In the genomic region with DNA sequence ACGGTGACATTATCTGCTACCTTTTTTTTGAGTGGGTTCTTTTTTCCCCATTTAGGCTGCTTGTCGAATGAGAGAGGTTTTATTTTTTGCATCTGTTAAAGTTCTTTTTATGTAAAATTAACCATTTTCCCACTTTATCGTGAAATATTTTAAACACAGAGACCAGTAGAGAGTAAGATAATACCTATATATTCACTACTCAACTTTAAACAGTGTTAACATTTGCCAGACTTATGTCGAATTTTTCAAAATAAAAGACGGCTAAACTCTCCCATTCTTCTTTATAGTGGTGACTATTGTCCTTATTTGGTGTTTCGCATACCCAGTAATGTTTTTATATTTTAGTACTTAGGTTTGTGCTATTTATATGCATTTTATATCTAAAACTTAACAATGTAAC, we compare ENCODE assay signal across 8 cellular contexts. TPM values are rescaled to one million over a fixed set of nuclear protein-coding genes. Genes with fewer than 3 reads are reported as not detected.
DNase-seq lines count a peak whose midpoint lies in the region; ATAC-seq, FAIRE-seq and TF ChIP-seq lines count a peak whose summit lies in the region.

No MANE protein-coding gene starts in this region.

- peak overlapping the region; percentile 98 for H3K4me3 Mint-ChIP-seq in GM23338

- peaks cover 14% of the 10 kb centered on the region for H3K4me1 ChIP-seq in GM23338 (ENCODE audit: insufficient read depth)
- H3K4me1 ChIP-seq in skeletal muscle satellite cell (ENCODE audit: control insufficient read depth, insufficient read depth, low read length), result peaks cover 5% of the 10 kb centered on the region

- H3K36me3 Mint-ChIP-seq in GM23338 (ENCODE audit: low read depth), result peaks cover 17% of the 10 kb centered on the region; the same call in 2 of the 3 replicates

- peak overlapping the region; percentile 90 for H3K9ac ChIP-seq in skeletal muscle satellite cell (ENCODE audit: low read depth, low read length)

- ATAC-seq in GM23338, result no peak
- ATAC-seq in GM18909 (IDR thresholded peaks at IDR 0.05; ENCODE audit: poor library complexity, unreplicated experiment), result no peak

- 0 out of 2 replicates have a peak, but pooled peaks cover 3% of the 10 kb centered on the region for H4K20me1 ChIP-seq in GM23338 (replicated peaks; ENCODE audit: insufficient read depth)

- no peaks in the 10 kb centered on the region for H3K36me3 ChIP-seq in GM23338 (ENCODE audit: insufficient read depth)
- H3K36me3 ChIP-seq in skeletal muscle satellite cell (ENCODE audit: insufficient read depth, low read length), result peaks cover 11% of the 10 kb centered on the region

- H3K9me3 Mint-ChIP-seq in GM23338, result no peaks in the 10 kb centered on the region

- H3K4me3 ChIP-seq in GM23338 (peak overlapping the region; percentile 57), fibroblast of villous mesenchyme (ENCODE audit: low read depth, low read length) (peak overlapping the region; percentile 84), skeletal muscle satellite cell (ENCODE audit: low read length) (peak overlapping the region; percentile 90)

- H3K27ac Mint-ChIP-seq in GM23338, result no peak overlapping the region

- DNase-seq in GM23338 (ENCODE audit: low spot score) (no peak), fibroblast of villous mesenchyme (ENCODE audit: low read depth) (no peak), NCI-H345 (lab: John Stamatoyannopoulos, UW) (no peak), NCI-H446 treated with DMSO at 0.1 percent for 48 hours (lab: John Stamatoyannopoulos, UW) (no peak), islet precursor cell (no peak)

- no peaks in the 10 kb centered on the region for H3F3A ChIP-seq in GM23338 (replicated peaks; ENCODE audit: low read depth)

- H3K9me2 ChIP-seq in GM23338 (ENCODE audit: insufficient read depth), result no peaks in the 10 kb centered on the region

- peak; percentile 3 for FAIRE-seq in TTC549 (lab: Jason Lieb, UNC)

- H3K9me3 ChIP-seq in skeletal muscle satellite cell (replicated peaks; ENCODE audit: low read length), result no peaks in the 10 kb centered on the region

- TF ChIP-seq CTCF in GM23338 (conservative IDR thresholded peaks at IDR 0.05; ENCODE audit: low read depth in 2 of 2) (no peak), fibroblast of villous mesenchyme (IDR thresholded peaks at IDR 0.05; ENCODE audit: insufficient read depth, low read depth, low read length) (no peak)

- H3K27me3 Mint-ChIP-seq in GM23338 (ENCODE audit: insufficient read depth, low read depth, poor library complexity), result peaks cover 4% of the 10 kb centered on the region

- H3K27ac ChIP-seq in GM23338 (ENCODE audit: low read depth), result 0 out of 2 replicates have a peak overlapping the region, but pooled peaks have one; percentile 98

- peaks cover 14% of the 10 kb centered on the region for H3K4me1 Mint-ChIP-seq in GM23338

- H3K4me2 ChIP-seq in GM23338 (peak overlapping the region; percentile 85), skeletal muscle satellite cell (ENCODE audit: low read length) (peak overlapping the region; percentile 84)

- H3K79me2 ChIP-seq in GM23338 (replicated peaks; ENCODE audit: insufficient read depth), result peaks cover 50% of the 10 kb centered on the region

- H3K27me3 ChIP-seq in GM23338 (ENCODE audit: insufficient read depth) (no peaks in the 10 kb centered on the region), skeletal muscle satellite cell (ENCODE audit: control insufficient read depth, insufficient read depth, low read length) (no peaks in the 10 kb centered on the region)

- no peak overlapping the region for H2AFZ ChIP-seq in GM23338

TF ChIP-seq in GM23338, 12 proteins besides CTCF, POLR2A, EP300 and RAD21 (continues in another document):
- TF ChIP-seq REST (IDR thresholded peaks at IDR 0.05; ENCODE audit: unreplicated experiment) (no peak), EZH2phosphoT487 (IDR thresholded peaks at IDR 0.05; ENCODE audit: unreplicated experiment) (no peak), STAT1 (IDR thresholded peaks at IDR 0.05; ENCODE audit: unreplicated experiment) (no peak), ZNF331 (CRISPR knock-in tag; IDR thresholded peaks at IDR 0.05; ENCODE audit: low read depth) (no peak), NANOG (IDR thresholded peaks at IDR 0.05; ENCODE audit: borderline replicate concordance) (no peak), CREB1 (CRISPR knock-in tag; IDR thresholded peaks at IDR 0.05; ENCODE audit: low read depth) (no peak), ETS1 (IDR thresholded peaks at IDR 0.05) (no peak), JUNB (IDR thresholded peaks at IDR 0.05; ENCODE audit: unreplicated experiment) (no peak), EZH2 (IDR thresholded peaks at IDR 0.05; ENCODE audit: low read depth, unreplicated experiment) (no peak), ZNF114 (CRISPR knock-in tag; IDR thresholded peaks at IDR 0.05) (no peak)

RNA-seq across cellular contexts. Expression of gene PUS10, which starts 0.7 kb away (rescaled TPM):
- 2.5 and 3.5 TPM in 2 replicates for total RNA-seq in GM23338 (2014; rRNA removed; shearing (Covaris generic))
- 1.7 and 2.2 TPM in 2 replicates for polyA plus RNA-seq in GM23338 (2016; fragmentation: Nextera tagmentation; extraction: Ambion mirVana)
- total RNA-seq in fibroblast of villous mesenchyme, result 4.2 and 7.8 TPM in 2 replicates
- total RNA-seq in skeletal muscle satellite cell (2012; rRNA removed), result 5.9 and 6.3 TPM in 2 replicates

RNA-seq across cellular contexts. Expression of gene PEX13, which starts 1.3 kb away (rescaled TPM):
- 29.2 and 35.1 TPM in 2 replicates for total RNA-seq in GM23338 (2014; rRNA removed; shearing (Covaris generic))
- polyA plus RNA-seq in GM23338 (2016; fragmentation: Nextera tagmentation; extraction: Ambion mirVana), result 15.8 and 16.9 TPM in 2 replicates
- total RNA-seq in fibroblast of villous mesenchyme, result 28.7 and 42.3 TPM in 2 replicates
- 21.6 and 25.9 TPM in 2 replicates for total RNA-seq in skeletal muscle satellite cell (2012; rRNA removed)

RNA-seq across cellular contexts. Expression of gene SANBR, which starts 46.9 kb away (rescaled TPM):
- 10.8 TPM in 2 replicates for total RNA-seq in GM23338 (2014; rRNA removed; shearing (Covaris generic))
- 5.0 and 8.4 TPM in 2 replicates for polyA plus RNA-seq in GM23338 (2016; fragmentation: Nextera tagmentation; extraction: Ambion mirVana)
- 13.2 and 16.0 TPM in 2 replicates for total RNA-seq in fibroblast of villous mesenchyme
- 7.9 and 9.4 TPM in 2 replicates for total RNA-seq in skeletal muscle satellite cell (2012; rRNA removed)
